In genomic region chr7:148698397-148699023, GRCh38 we compare ENCODE assay signal across 8 cellular contexts.
DNase-seq lines count a peak whose midpoint lies in the region; ATAC-seq lines count a peak whose summit lies in the region.

Gene CUL1 (plus strand): TSS chr7:148698903. CDS start chr7:148730123, 31,220 bp downstream.

- ATAC-seq in GM19023 (IDR thresholded peaks at IDR 0.05; ENCODE audit: unreplicated experiment) (peak; percentile 78), HG03175 (IDR thresholded peaks at IDR 0.05; ENCODE audit: unreplicated experiment) (peak; percentile 68)

- DNase-seq in AML-193 (lab: John Stamatoyannopoulos, UW) (peak; percentile 8 to 35), NCI-H526 treated with DMSO at 0.1 percent for 48 hours (lab: John Stamatoyannopoulos, UW) (peak; percentile 82), medulla oblongata (ENCODE audit: extremely low spot score) (peak; percentile 51)
- DNase-seq in activated CD8-positive, alpha-beta memory T cell treated with anti-CD3 and anti-CD28 coated beads for 1 hour (ENCODE audit: extremely low read depth in 1 of 2, low read depth in 1 of 2) = peak; percentile 60 to 78
- DNase-seq in effector CD8-positive, alpha-beta T cell (lab: John Stamatoyannopoulos, UW) = peak; percentile 67
- peak; percentile 80 for DNase-seq in stimulated activated CD8-positive, alpha-beta memory T cell treated with anti-CD3 and anti-CD28 coated beads, Interleukin-12 subunit alpha, Interleukin-12 subunit beta, amount 100 ng/mL, for 4 hours (ENCODE audit: low read depth)

Comparison
In these comparisons a context has a peak if more than half of its experiments do, and no peak if none do; other contexts are left out.
1. Peak in every context shown above with its lines: DNase-seq and ATAC-seq.
2. DNase-seq: peak in every context shown above with its lines; median percentile 82 in NCI-H526 treated with DMSO at 0.1 percent for 48 hours; 80 in stimulated activated CD8-positive, alpha-beta memory T cell treated with anti-CD3 and anti-CD28 coated beads, Interleukin-12 subunit alpha, Interleukin-12 subunit beta, amount 100 ng/mL, for 4 hours; 69 in activated CD8-positive, alpha-beta memory T cell treated with anti-CD3 and anti-CD28 coated beads for 1 hour; 67 in effector CD8-positive, alpha-beta T cell; 51 in medulla oblongata; 22 in AML-193.